8 cellular contexts compared by ENCODE assay signal in the genomic region with DNA sequence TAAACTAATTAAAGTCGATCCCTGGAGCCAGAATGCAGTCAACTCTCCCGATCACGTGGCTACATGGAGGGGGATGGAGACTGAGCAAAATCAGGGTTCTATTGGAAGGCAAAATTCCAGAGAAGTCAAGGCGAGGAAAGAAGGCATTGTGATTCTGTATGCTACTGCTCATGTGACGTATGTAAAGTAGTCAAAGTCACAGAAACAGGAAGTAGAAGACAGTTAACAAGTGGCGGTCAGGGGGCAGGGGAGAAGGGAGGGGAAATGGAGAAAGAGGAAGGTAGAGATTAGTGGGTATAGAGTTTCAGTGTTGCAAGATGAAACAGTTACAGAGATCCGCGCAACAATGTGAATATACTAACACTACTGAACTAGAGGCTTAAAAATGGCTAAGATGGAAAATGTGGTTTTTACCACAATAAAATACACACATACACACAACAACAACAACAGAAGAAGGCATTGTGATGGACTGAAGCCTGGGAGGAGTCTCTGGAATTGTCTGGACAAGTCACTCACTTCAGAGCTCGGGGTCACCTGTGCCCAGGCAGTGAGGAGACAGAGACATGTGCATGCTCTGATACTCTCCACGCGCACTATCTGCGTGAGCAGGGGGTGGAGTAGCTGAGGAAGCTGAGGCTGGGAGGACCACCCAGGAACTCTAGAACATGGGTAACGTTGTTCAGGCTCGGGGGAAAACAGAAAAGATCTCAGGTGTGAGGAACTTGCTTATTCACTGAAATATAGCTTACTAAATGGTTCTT.
A peak's percentile ranks its signal among the peaks of the same experiment; 100 is the strongest.
DNase-seq lines count a peak whose midpoint lies in the region; ATAC-seq and TF ChIP-seq lines count a peak whose summit lies in the region.

No MANE protein-coding gene starts in this region.

- no peak for TF ChIP-seq POLR2A in upper lobe of left lung (IDR thresholded peaks at IDR 0.05)
- TF ChIP-seq POLR2A in ovary (IDR thresholded peaks at IDR 0.05) = no peak

- H3K4me3 Mint-ChIP-seq in effector memory CD8-positive, alpha-beta T cell = peak overlapping the region; percentile 11 to 54

- H3K27me3 ChIP-seq in upper lobe of left lung = no peaks in the 10 kb centered on the region
- H3K27me3 ChIP-seq in ovary = no peaks in the 10 kb centered on the region

- 62 to 82% methylated on average over 14 of the region's 14 CpGs for WGBS in upper lobe of left lung, 2 donors
- WGBS in ovary, 3 donors = 90 to 91% (median 90%) methylated on average over 14 of the region's 14 CpGs

- H3K9me3 Mint-ChIP-seq in effector memory CD8-positive, alpha-beta T cell = no peaks in the 10 kb centered on the region

- H3K4me1 ChIP-seq in upper lobe of left lung (no peaks in the 10 kb centered on the region), ovary (ENCODE audit: insufficient read depth) (no peaks in the 10 kb centered on the region)

- no peaks in the 10 kb centered on the region for H3K36me3 Mint-ChIP-seq in effector memory CD8-positive, alpha-beta T cell (ENCODE audit: insufficient read depth)

- TF ChIP-seq CTCF in upper lobe of left lung (IDR thresholded peaks at IDR 0.05) = no peak
- TF ChIP-seq CTCF in ovary (IDR thresholded peaks at IDR 0.05) = no peak

- TF ChIP-seq EP300 in upper lobe of left lung (IDR thresholded peaks at IDR 0.05) (no peak), ovary (IDR thresholded peaks at IDR 0.05) (no peak)

- H3K36me3 ChIP-seq in upper lobe of left lung = peaks cover 0 to 67% (median 20%) of the 10 kb centered on the region in 4 donors
- H3K36me3 ChIP-seq in ovary = no peaks in the 10 kb centered on the region

- peaks cover 7 to 10% of the 10 kb centered on the region in 2 donors for H3K4me1 Mint-ChIP-seq in effector memory CD8-positive, alpha-beta T cell (ENCODE audit: low read depth in 2 of 2)

- H3K4me3 ChIP-seq in upper lobe of left lung (no peak overlapping the region), ovary (no peak overlapping the region)

- H3K27me3 Mint-ChIP-seq in effector memory CD8-positive, alpha-beta T cell = no peaks in the 10 kb centered on the region

- ATAC-seq in GM18867 (IDR thresholded peaks at IDR 0.05; ENCODE audit: unreplicated experiment) (peak; percentile 99), GM21825 (IDR thresholded peaks at IDR 0.05; ENCODE audit: unreplicated experiment) (peak; percentile 96), upper lobe of left lung (ENCODE audit: low FRiP score in 2 of 2) (peak; percentile 73 to 88)
- ATAC-seq in effector memory CD8-positive, alpha-beta T cell (replicated peaks) = peak; percentile 75

- intact Hi-C loops in ovary (cut with DNase I) = no loop called here

- peak; percentile 100 for DNase-seq in Kasumi-1 (lab: John Stamatoyannopoulos, UW)
- DNase-seq in effector memory CD8-positive, alpha-beta T cell = no peak
- DNase-seq in upper lobe of left lung = peak in 1 of 2 donors; percentile 58
- DNase-seq in NCI-H2081 treated with DMSO at 0.1 percent for 48 hours (lab: John Stamatoyannopoulos, UW) = no peak
- DNase-seq in NCI-H524 (lab: John Stamatoyannopoulos, UW) = no peak
- no peak for DNase-seq in ovary

- H3K27ac Mint-ChIP-seq in effector memory CD8-positive, alpha-beta T cell = peak overlapping the region in 1 of 2 donors; percentile 64

- H3K9me3 ChIP-seq in upper lobe of left lung (no peaks in the 10 kb centered on the region), ovary (no peaks in the 10 kb centered on the region)

- H3K27ac ChIP-seq in upper lobe of left lung (peak overlapping the region in 1 of 4 donors; percentile 40), ovary (no peak overlapping the region)

Comparison
In these comparisons a context has a peak if more than half of its experiments do, and no peak if none do; other contexts are left out.
1. DNase-seq: peak in Kasumi-1 (2 of 2); none in effector memory CD8-positive, alpha-beta T cell (0 of 3), NCI-H2081 treated with DMSO at 0.1 percent for 48 hours (single experiment), NCI-H524 (0 of 2) and ovary (0 of 5).
2. Peak in every context shown above with its lines, with median percentiles within 50 percentile points of each other: ATAC-seq.